In the genomic region with DNA sequence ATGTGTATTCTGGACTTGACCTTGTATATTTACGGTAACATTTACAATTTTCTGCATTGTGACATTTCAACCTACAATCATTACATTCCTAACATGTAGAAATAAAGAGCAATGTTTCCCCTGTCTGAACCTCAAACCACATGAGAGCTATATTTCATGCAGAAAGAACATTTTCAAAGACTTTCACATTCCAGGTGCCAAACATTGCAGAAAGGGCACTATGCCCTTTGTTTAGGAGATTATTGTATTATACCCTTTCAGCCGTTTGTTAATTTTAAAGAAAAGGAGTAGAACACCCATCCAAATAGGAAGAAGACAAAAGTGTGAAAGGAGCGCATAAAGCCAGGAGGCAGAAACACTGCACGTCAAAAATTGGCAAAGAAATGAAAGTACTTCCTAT, we compare ENCODE assay signal across 24 cellular contexts.
"Had no signal": no experiment of that assay in that cellular context is flagged by ENCODE, and none has a peak within 500 bp of the region (broad histone marks: within the 10 kb centered on the region; RNA-seq: fewer than 3 reads in every experiment).

No MANE protein-coding gene starts in this region.

- H3K27ac ChIP-seq: heart right ventricle, left lung, lower lobe of right lung, skin epidermis, thoracic aorta had no signal

- ATAC-seq: activated CD4-positive, alpha-beta T cell treated with anti-CD3 and anti-CD28 coated beads for 36 hours; activated naive CD4-positive, alpha-beta T cell treated with anti-CD3 and anti-CD28 coated beads, Interleukin-2, amount 50 U/mL, for 72 hours; activated T-cell treated with anti-CD3 and anti-CD28 coated beads, Interleukin-2, amount 50 U/mL, for 72 hours; esophagus mucosa; heart right ventricle; left lung; lower lobe of right lung; mucosa of descending colon; natural killer cell treated with Interleukin-12 subunit alpha and Interleukin-12 subunit beta and Interleukin-15 and Interleukin-18, amount 100 ng/mL, for 72 hours; sciatic nerve; stimulated activated naive CD8-positive, alpha-beta T cell treated with anti-CD3 and anti-CD28 coated beads, Interleukin-15, Interleukin-2, amounts not matched to agents 100 U/mL and 50 U/mL, for 24 hours had no signal

- H3K27me3 ChIP-seq: heart right ventricle, left lung had no signal

- H3K9me3 ChIP-seq: heart right ventricle, left lung, lower lobe of right lung, mucosa of descending colon, thoracic aorta had no signal

- H3K4me3 ChIP-seq: heart right ventricle, left lung, lower lobe of right lung, mucosa of descending colon, skin epidermis, thoracic aorta had no signal

- H3K4me1 ChIP-seq: heart right ventricle, left lung, lower lobe of right lung had no signal

- H3K36me3 ChIP-seq: heart right ventricle, left lung, lower lobe of right lung, thoracic aorta had no signal

- DNase-seq: activated CD4-positive, alpha-beta T cell treated with anti-CD3 and anti-CD28 coated beads for 36 hours; activated CD4-positive, alpha-beta T cell treated with anti-CD3 and anti-CD28 coated beads, Interleukin-2, amount 50 U/mL, for 4 hours; activated CD4-positive, CD25-positive, alpha-beta regulatory T cell; activated naive CD4-positive, alpha-beta T cell; activated T-cell treated with anti-CD3 and anti-CD28 coated beads for 4 hours; activated T-cell treated with anti-CD3 and anti-CD28 coated beads, Interleukin-2, amount 50 U/mL, for 72 hours; aorta; caudate nucleus; foreskin fibroblast; heart right ventricle; left lung; lower lobe of right lung; mesenchymal stem cell; mucosa of descending colon; stimulated activated CD4-positive, alpha-beta T cell treated with anti-CD3 and anti-CD28 coated beads, Interleukin-12 subunit alpha, Interleukin-12 subunit beta, amount 100 ng/mL, for 4 hours; stimulated activated CD4-positive, alpha-beta T cell treated with anti-CD3 and anti-CD28 coated beads, Interleukin-4, amount 100 ng/mL, for 1 hour; stimulated activated naive CD8-positive, alpha-beta T cell treated with anti-CD3 and anti-CD28 coated beads, Interleukin-15, Interleukin-2, amounts not matched to agents 100 U/mL and 50 U/mL, for 24 hours; trophoblast cell had no signal
